ENCODE assay signal across 2 cellular contexts in genomic region chr6:21609881-21610329, GRCh38.
TF ChIP-seq lines count a peak whose summit lies in the region.

No MANE protein-coding gene starts in this region.

TF ChIP-seq in GM23338, 12 proteins besides CTCF, POLR2A, EP300 and RAD21:
- TF ChIP-seq JUNB (IDR thresholded peaks at IDR 0.05; ENCODE audit: unreplicated experiment) (no peak), ZNF114 (CRISPR knock-in tag; IDR thresholded peaks at IDR 0.05) (no peak), POLR2AphosphoS5 (IDR thresholded peaks at IDR 0.05; ENCODE audit: low read depth) (no peak), EZH2 (IDR thresholded peaks at IDR 0.05; ENCODE audit: low read depth, unreplicated experiment) (no peak), STAT1 (IDR thresholded peaks at IDR 0.05; ENCODE audit: unreplicated experiment) (no peak), EZH2phosphoT487 (IDR thresholded peaks at IDR 0.05; ENCODE audit: unreplicated experiment) (no peak), CREB1 (CRISPR knock-in tag; IDR thresholded peaks at IDR 0.05; ENCODE audit: low read depth) (no peak), ZNF331 (CRISPR knock-in tag; IDR thresholded peaks at IDR 0.05; ENCODE audit: low read depth) (no peak)

TF ChIP-seq in K562, 482 proteins besides CTCF, POLR2A, EP300 and RAD21:
- TF ChIP-seq POLR2G (IDR thresholded peaks at IDR 0.05; ENCODE audit: low read depth, low read length), result peak; percentile 40; the same call in 1 of the 2 replicates
- no peak for TF ChIP-seq USF2 (CRISPR knock-in tag; IDR thresholded peaks at IDR 0.05)
- no peak for TF ChIP-seq STAT5B (CRISPR knock-in tag; IDR thresholded peaks at IDR 0.05)
- TF ChIP-seq L3MBTL2 (IDR thresholded peaks at IDR 0.05), result peak; percentile 36; the same call in 1 of the 2 replicates
- TF ChIP-seq ZNF347 (CRISPR knock-in tag; IDR thresholded peaks at IDR 0.05; ENCODE audit: low read depth), result 0 out of 2 replicates have a peak, but pooled peaks have one; percentile 15
- TF ChIP-seq ZFX (CRISPR knock-in tag; IDR thresholded peaks at IDR 0.05), result peak; percentile 33
- peak; percentile 25; the same call in 1 of the 2 replicates for TF ChIP-seq TFAP4 (CRISPR knock-in tag; IDR thresholded peaks at IDR 0.05; ENCODE audit: borderline replicate concordance)
- peak in 1 of 2 experiments; percentile 33 for TF ChIP-seq E2F6 (IDR thresholded peaks at IDR 0.05; ENCODE audit: borderline replicate concordance in 1 of 2, extremely low read depth in 1 of 2, insufficient read depth in 1 of 2, insufficient read length in 1 of 2, low read depth in 1 of 2, low read length in 1 of 2, poor library complexity in 1 of 2, severe bottlenecking in 1 of 2)
- peak in 1 of 2 experiments; percentile 61; a peak in 1 of 4 replicates for TF ChIP-seq MAZ (CRISPR knock-in tag; conservative IDR thresholded peaks at IDR 0.05 in 1 of 2, IDR thresholded peaks at IDR 0.05 in 1 of 2)
